ENCODE assay signal across 1 cellular context in the genomic region with DNA sequence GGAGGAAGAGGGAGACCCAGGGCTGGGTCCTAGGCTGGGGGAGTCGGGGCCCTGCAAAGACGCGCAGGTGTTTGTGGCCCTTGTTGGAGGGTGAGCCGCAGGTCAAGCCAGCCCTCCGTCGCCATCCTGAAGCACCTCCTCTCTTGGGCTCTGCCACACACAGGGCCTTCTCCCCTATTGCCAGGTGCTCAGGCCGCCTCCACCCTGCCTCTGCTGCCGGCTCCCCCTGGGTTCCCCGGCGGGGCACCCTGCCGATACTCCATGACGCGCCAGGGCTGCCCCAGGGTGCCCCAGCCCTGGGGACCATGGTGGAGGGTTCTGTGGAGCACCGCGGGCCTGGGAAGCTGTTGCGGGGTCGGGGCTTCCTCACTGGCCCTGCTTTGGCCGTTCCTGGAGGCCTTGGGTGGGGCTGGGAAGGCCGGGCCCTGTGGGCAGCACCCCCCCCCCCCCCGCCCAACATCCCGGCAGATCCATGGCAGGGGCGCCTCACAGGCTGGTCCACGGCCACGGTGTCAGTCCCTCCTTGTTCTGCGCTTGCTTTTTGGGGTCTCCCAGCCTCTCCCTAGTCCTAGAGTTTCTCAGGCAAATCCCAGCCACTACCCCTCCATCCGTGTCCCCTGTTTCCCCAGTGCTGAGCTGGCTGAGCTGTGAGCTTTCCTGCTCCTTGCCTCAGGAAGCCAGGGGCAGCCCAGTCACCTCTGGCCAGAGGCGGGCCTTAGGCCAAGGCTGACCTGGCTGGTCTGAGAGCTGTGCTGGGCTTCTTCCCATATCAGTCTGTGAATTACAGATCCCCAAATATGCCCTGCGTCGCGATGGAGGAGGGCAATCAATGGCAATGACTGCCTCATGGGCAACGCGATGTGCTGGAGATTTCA.
TF ChIP-seq lines count a peak whose summit lies in the region.

No MANE protein-coding gene starts in this region.

TF ChIP-seq in SK-N-SH, 30 proteins besides CTCF, POLR2A, EP300 and RAD21 (continued from another document):
- TF ChIP-seq, protein P1, sequence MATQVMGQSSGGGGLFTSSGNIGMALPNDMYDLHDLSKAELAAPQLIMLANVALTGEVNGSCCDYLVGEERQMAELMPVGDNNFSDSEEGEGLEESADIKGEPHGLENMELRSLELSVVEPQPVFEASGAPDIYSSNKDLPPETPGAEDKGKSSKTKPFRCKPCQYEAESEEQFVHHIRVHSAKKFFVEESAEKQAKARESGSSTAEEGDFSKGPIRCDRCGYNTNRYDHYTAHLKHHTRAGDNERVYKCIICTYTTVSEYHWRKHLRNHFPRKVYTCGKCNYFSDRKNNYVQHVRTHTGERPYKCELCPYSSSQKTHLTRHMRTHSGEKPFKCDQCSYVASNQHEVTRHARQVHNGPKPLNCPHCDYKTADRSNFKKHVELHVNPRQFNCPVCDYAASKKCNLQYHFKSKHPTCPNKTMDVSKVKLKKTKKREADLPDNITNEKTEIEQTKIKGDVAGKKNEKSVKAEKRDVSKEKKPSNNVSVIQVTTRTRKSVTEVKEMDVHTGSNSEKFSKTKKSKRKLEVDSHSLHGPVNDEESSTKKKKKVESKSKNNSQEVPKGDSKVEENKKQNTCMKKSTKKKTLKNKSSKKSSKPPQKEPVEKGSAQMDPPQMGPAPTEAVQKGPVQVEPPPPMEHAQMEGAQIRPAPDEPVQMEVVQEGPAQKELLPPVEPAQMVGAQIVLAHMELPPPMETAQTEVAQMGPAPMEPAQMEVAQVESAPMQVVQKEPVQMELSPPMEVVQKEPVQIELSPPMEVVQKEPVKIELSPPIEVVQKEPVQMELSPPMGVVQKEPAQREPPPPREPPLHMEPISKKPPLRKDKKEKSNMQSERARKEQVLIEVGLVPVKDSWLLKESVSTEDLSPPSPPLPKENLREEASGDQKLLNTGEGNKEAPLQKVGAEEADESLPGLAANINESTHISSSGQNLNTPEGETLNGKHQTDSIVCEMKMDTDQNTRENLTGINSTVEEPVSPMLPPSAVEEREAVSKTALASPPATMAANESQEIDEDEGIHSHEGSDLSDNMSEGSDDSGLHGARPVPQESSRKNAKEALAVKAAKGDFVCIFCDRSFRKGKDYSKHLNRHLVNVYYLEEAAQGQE (IDR thresholded peaks at IDR 0.05; ENCODE audit: low read depth, low read length): no peak
